7 cellular contexts compared by ENCODE assay signal in the genomic region with DNA sequence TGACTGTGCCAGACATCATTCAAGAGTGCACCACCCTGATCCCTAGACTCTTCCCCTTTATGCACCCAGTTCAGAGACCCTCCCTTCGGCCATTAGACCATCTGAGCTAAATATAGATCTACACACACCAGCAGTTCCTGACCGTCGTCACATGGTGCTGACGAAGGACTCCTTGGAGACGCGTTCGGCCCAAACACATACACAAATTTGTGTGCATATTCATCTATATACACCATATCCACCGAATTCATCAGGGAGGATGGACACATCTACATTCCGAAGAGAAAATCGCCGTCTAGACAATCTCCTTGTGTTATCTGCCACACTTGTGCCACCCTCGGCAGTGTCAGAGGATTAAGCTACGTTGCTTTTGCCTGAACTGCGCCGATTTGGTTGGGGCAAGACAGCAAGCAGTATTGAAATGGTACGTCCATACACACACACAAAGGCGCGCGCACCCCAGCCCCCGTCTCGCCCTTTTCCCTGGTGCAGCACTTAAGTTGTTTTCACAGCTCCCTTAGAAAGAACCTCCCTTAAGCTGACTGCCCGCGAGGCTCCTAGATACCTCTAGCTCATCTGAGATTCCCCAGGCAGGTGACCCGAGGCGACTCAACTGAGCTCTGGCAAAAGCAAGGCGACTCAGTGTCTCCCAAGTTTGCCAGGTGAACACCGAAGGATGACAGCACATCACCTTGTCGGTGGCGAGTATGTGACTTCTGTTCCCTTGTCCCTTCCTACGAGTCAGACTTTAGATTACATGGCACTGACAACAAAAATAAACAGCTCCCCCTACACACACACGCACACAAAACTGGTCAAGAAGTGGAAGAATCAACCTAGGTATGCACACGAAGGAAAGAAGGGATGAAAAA. TPM values are rescaled to one million over a fixed set of nuclear protein-coding genes. Genes with fewer than 3 reads are reported as not detected.
DNase-seq lines count a peak whose midpoint lies in the region; ATAC-seq and TF ChIP-seq lines count a peak whose summit lies in the region.

No MANE protein-coding gene starts in this region.

- TF ChIP-seq CTCF in H9 (conservative IDR thresholded peaks at IDR 0.05) (no peak), Peyer's patch (IDR thresholded peaks at IDR 0.05) (no peak), adrenal gland (IDR thresholded peaks at IDR 0.05) (no peak), right atrium auricular region (IDR thresholded peaks at IDR 0.05) (no peak), parathyroid adenoma (IDR thresholded peaks at IDR 0.05) (no peak)

- TF ChIP-seq POLR2A in Peyer's patch (IDR thresholded peaks at IDR 0.05) (no peak), adrenal gland (IDR thresholded peaks at IDR 0.05) (peak in 1 of 2 donors; percentile 14)

- no peak overlapping the region for H2BK12ac ChIP-seq in H9 (ENCODE audit: insufficient read length, low read depth, low read length)

- intact Hi-C loops in adrenal gland (cut with DNase I), result no loop called here

- H3K4me1 Mint-ChIP-seq in H9, result peaks cover 43 to 54% of the 10 kb centered on the region in 2 experiments

- H3K9ac ChIP-seq in H9 (ENCODE audit: extremely low read depth, insufficient read length, low read length) (no peak overlapping the region), parathyroid adenoma (peak overlapping the region; percentile 7)

- H3K4me1 ChIP-seq in H9 (ENCODE audit: insufficient read depth, low read length) (no peaks in the 10 kb centered on the region; the same call in 1 of the 2 replicates), Peyer's patch (peaks cover 0 to 33% (median 8%) of the 10 kb centered on the region in 4 donors), adrenal gland (replicated peaks in 1 of 2) (peaks cover 0 to 23% of the 10 kb centered on the region in 2 donors), right atrium auricular region (peaks cover 0 to 26% of the 10 kb centered on the region in 2 donors), parathyroid adenoma (peaks cover 4% of the 10 kb centered on the region)

- H3K79me1 ChIP-seq in H9 (ENCODE audit: insufficient read depth, low read depth, low read length, poor library complexity, severe bottlenecking), result no peaks in the 10 kb centered on the region

- no peak overlapping the region for H3K14ac ChIP-seq in H9 (ENCODE audit: insufficient read depth, low read length)

- peaks cover 0 to 4% of the 10 kb centered on the region in 2 experiments; a peak in 2 of 5 replicates for H3K9me3 Mint-ChIP-seq in H9

- H3K9me3 ChIP-seq in H9 (ENCODE audit: control insufficient read depth, low read depth, low read length) (no peaks in the 10 kb centered on the region), Peyer's patch (no peaks in the 10 kb centered on the region), adrenal gland (replicated peaks in 1 of 3) (no peaks in the 10 kb centered on the region), right atrium auricular region (no peaks in the 10 kb centered on the region), parathyroid adenoma (ENCODE audit: control insufficient read depth, low read length) (no peaks in the 10 kb centered on the region)

- H3K4me2 ChIP-seq in H9 (ENCODE audit: insufficient read depth, insufficient read length, low read length) (peak overlapping the region; percentile 90), parathyroid adenoma (ENCODE audit: low read length) (peak overlapping the region; percentile 82)

- peaks cover 0 to 7% (median 2%) of the 10 kb centered on the region in 3 experiments; a peak in 4 of 7 replicates for H3K36me3 Mint-ChIP-seq in H9 (ENCODE audit: insufficient read depth in 1 of 3, low read depth in 3 of 3)

- H3K18ac ChIP-seq in H9 (ENCODE audit: insufficient read length, low read depth, low read length), result no peak overlapping the region

- H4K5ac ChIP-seq in H9 (ENCODE audit: insufficient read length, low read depth, low read length), result no peak overlapping the region

- no peak overlapping the region for H2BK15ac ChIP-seq in H9 (ENCODE audit: low read depth, low read length)

- no peak overlapping the region for H3K56ac ChIP-seq in H9 (ENCODE audit: insufficient read length, low read depth, low read length)

- no peak for ATAC-seq in GM21447 (IDR thresholded peaks at IDR 0.05; ENCODE audit: unreplicated experiment)

- H3K36me3 ChIP-seq in Peyer's patch (no peaks in the 10 kb centered on the region), adrenal gland (replicated peaks in 1 of 2) (no peaks in the 10 kb centered on the region), right atrium auricular region (no peaks in the 10 kb centered on the region), parathyroid adenoma (ENCODE audit: control insufficient read depth, insufficient read depth, low read length) (no peaks in the 10 kb centered on the region)

- no peak overlapping the region for H4K91ac ChIP-seq in H9 (ENCODE audit: insufficient read length, low read depth, low read length)

- no peak overlapping the region for H3K23ac ChIP-seq in H9 (ENCODE audit: insufficient read length, low read depth, low read length)

- no peak overlapping the region for H3T11ph ChIP-seq in H9 (ENCODE audit: low read length)

- no peak overlapping the region for H2AK5ac ChIP-seq in H9 (ENCODE audit: insufficient read length, low read length)

- peak overlapping the region in 2 of 3 experiments; percentile 0 to 11; a peak in 2 of 7 replicates for H3K27ac Mint-ChIP-seq in H9

- H4K8ac ChIP-seq in H9 (replicated peaks; ENCODE audit: insufficient read length, low read depth, low read length), result no peak overlapping the region

- H3K4me3 ChIP-seq in Peyer's patch (peak overlapping the region; percentile 87 to 99 (median 96)), adrenal gland (peak overlapping the region; percentile 37 to 91 (median 60)), right atrium auricular region (peak overlapping the region; percentile 70 to 77), parathyroid adenoma (ENCODE audit: low read depth, low read length) (peak overlapping the region; percentile 91)

- peaks cover 25% of the 10 kb centered on the region for H3K27me3 Mint-ChIP-seq in H9 (ENCODE audit: low read depth)

- H2AFZ ChIP-seq in H9 (ENCODE audit: low read length) (no peak overlapping the region), parathyroid adenoma (peak overlapping the region; percentile 83)

- H3K27ac ChIP-seq in H9 (ENCODE audit: insufficient read length, low read depth, low read length) (no peak overlapping the region), Peyer's patch (peak overlapping the region; percentile 95 to 99 (median 97)), adrenal gland (peak overlapping the region; percentile 48 to 92 (median 72)), right atrium auricular region (peak overlapping the region; percentile 93 to 95), parathyroid adenoma (peak overlapping the region; percentile 89)

- H2BK120ac ChIP-seq in H9 (ENCODE audit: low read depth, low read length, poor library complexity, severe bottlenecking), result no peak overlapping the region

- H2BK20ac ChIP-seq in H9 (ENCODE audit: low read depth, low read length, poor library complexity, severe bottlenecking), result no peak overlapping the region

- no CpG with 5 or more reads among the region's 32 CpGs for WGBS in H9 (ENCODE audit: extremely low coverage, insufficient read length, low lambda C conversion rate)
- WGBS in adrenal gland, 4 donors, result 1 to 2% (median 1%) methylated on average over 30 to 32 of the region's 32 CpGs

- no peak overlapping the region for H3K4ac ChIP-seq in H9 (ENCODE audit: low read depth, low read length)

- H3K23me2 ChIP-seq in H9 (ENCODE audit: insufficient read length, low read depth, low read length, poor library complexity, severe bottlenecking), result peaks cover 11% of the 10 kb centered on the region

- H3K79me2 ChIP-seq in H9 (ENCODE audit: insufficient read depth, low read length) (no peaks in the 10 kb centered on the region), parathyroid adenoma (peaks cover 7% of the 10 kb centered on the region)

- H3K4me3 Mint-ChIP-seq in H9, result peak overlapping the region; percentile 70 to 85

- no peak overlapping the region for H2BK5ac ChIP-seq in H9 (ENCODE audit: insufficient read length, low read length)

- peak; percentile 45 for DNase-seq in H9
- DNase-seq in Peyer's patch, result peak; percentile 66 to 81 (median 71)
- peak; percentile 33 to 79 (median 54) for DNase-seq in adrenal gland
- DNase-seq in right atrium auricular region (ENCODE audit: low spot score), result peak; percentile 82
- no peak for DNase-seq in NK-92 treated with Interleukin-12 subunit alpha and Interleukin-12 subunit beta, amount 100 ng/mL, for 24 hours (lab: John Stamatoyannopoulos, UW)

- no peaks in the 10 kb centered on the region for H4K20me1 ChIP-seq in H9 (ENCODE audit: control insufficient read depth, insufficient read depth, insufficient read length)

- H3K27me3 ChIP-seq in H9 (ENCODE audit: insufficient read depth, low read length) (peaks cover 8% of the 10 kb centered on the region; the same call in 1 of the 2 replicates), Peyer's patch (no peaks in the 10 kb centered on the region), adrenal gland (no peaks in the 10 kb centered on the region), right atrium auricular region (no peaks in the 10 kb centered on the region), parathyroid adenoma (ENCODE audit: control insufficient read depth, insufficient read depth, low read length) (no peaks in the 10 kb centered on the region)

RNA-seq across cellular contexts. Expression of gene RASGEF1B, which starts 1.0 kb away (rescaled TPM):
- 6.4 and 7.5 TPM in 2 replicates for total RNA-seq in H9 (2021)
- 10 to 100 TPM; 15.4 to 45.4 (median 28.0) TPM for total RNA-seq in Peyer's patch
- 10 to 100 TPM in 4 of 8 donors, 1 to 10 TPM in 4; 6.3 to 27.2 (median 9.8) TPM for total RNA-seq in adrenal gland
- polyA plus RNA-seq in adrenal gland, result 10 to 100 TPM in 1 of 3 donors, 1 to 10 TPM in 2; 5.6 to 13.9 (median 7.1) TPM
- 1 to 10 TPM; 6.3 to 8.5 TPM for total RNA-seq in right atrium auricular region
